In the genomic region with DNA sequence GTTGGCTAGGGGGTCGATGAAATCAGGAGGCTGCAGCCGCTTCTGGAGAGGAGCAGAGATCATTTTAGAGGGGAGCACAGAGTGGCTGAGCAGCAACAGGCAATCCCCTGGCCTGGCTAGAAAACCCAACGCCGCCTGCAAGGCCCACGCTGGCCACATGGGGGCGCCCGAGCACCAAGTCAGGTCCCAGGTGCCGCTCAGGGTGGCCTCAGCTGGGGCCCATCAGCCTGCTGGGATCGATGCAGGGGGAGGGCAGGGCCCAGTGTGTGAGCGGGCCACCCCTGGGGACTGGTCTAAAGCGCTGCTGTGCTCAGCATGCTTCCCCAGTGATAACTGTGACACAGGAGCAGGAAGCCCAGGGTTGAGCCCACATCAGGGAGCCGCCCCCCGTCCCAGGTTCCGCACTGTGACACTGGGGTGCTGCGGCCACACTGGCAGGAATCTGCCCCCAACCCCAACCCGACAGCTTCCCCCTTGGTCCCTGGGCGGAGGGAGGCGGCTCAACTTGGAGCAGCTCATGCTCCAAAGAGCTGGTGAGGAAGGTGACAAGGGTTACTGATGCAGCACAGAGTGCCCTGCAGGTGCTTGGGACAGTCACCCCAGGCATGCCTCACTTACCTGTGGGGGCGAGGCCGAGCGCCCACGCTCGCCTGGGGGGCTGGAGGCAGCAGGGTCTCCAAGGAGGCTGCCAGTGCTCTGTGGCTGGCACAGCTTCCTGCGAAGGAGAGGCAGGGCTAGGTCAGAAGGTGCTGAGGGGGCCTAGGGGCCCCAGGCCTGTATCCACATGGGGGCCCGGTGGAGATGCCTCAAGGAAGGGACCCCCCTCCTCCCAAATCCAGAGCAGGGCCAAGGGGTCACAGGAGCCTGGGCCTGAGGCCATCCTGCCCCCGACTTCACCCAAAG, we compare ENCODE assay signal across 9 cellular contexts. TPM values are rescaled to one million over a fixed set of nuclear protein-coding genes. Genes with fewer than 3 reads are reported as not detected.
DNase-seq lines count a peak whose midpoint lies in the region; ATAC-seq and TF ChIP-seq lines count a peak whose summit lies in the region.
"Had no signal": no experiment of that assay in that cellular context is flagged by ENCODE, and none has a peak within 500 bp of the region (broad histone marks: within the 10 kb centered on the region; RNA-seq: fewer than 3 reads in every experiment).

No MANE protein-coding gene starts in this region.

- H3K27me3 Mint-ChIP-seq in natural killer cell (ENCODE audit: low read depth in 2 of 2): no peaks in the 10 kb centered on the region
- no peaks in the 10 kb centered on the region for H3K27me3 Mint-ChIP-seq in stimulated activated memory B cell treated with anti-CD40 and anti-IgM and Interleukin-4, amounts not matched to agents 10 μg/mL and 1 μg/mL and 100 μg/mL, for 72 hours
- H3K27me3 Mint-ChIP-seq: activated naive CD4-positive, alpha-beta T cell treated with anti-CD3 and anti-CD28 coated beads, Interleukin-2, amount 50 U/mL, for 24 hours had no signal

- TF ChIP-seq CTCF in epithelial cell of esophagus (IDR thresholded peaks at IDR 0.05; ENCODE audit: insufficient read depth, low read depth, low read length, missing control alignments) (peak; percentile 92), natural killer cell (IDR thresholded peaks at IDR 0.05) (peak; percentile 95)

- peak overlapping the region; percentile 51 to 64 for H3K27ac Mint-ChIP-seq in natural killer cell
- H3K27ac Mint-ChIP-seq in stimulated activated memory B cell treated with anti-CD40 and anti-IgM and Interleukin-4, amounts not matched to agents 10 μg/mL and 1 μg/mL and 100 μg/mL, for 72 hours: no peak overlapping the region
- H3K27ac Mint-ChIP-seq: activated naive CD4-positive, alpha-beta T cell treated with anti-CD3 and anti-CD28 coated beads, Interleukin-2, amount 50 U/mL, for 24 hours had no signal

- peak; percentile 63 for ATAC-seq in HG03159 (IDR thresholded peaks at IDR 0.05; ENCODE audit: unreplicated experiment)
- peak; percentile 89 to 95 (median 91) for ATAC-seq in natural killer cell
- peak; percentile 91 for ATAC-seq in stimulated activated memory B cell treated with anti-CD40 and anti-IgM and Interleukin-4, amounts not matched to agents 10 μg/mL and 1 μg/mL and 100 μg/mL, for 72 hours

- H3K36me3 Mint-ChIP-seq in natural killer cell: no peaks in the 10 kb centered on the region
- H3K36me3 Mint-ChIP-seq in stimulated activated memory B cell treated with anti-CD40 and anti-IgM and Interleukin-4, amounts not matched to agents 10 μg/mL and 1 μg/mL and 100 μg/mL, for 72 hours: peaks cover 75% of the 10 kb centered on the region

- peaks cover 7 to 23% of the 10 kb centered on the region in 2 donors for H3K4me1 Mint-ChIP-seq in natural killer cell
- H3K4me1 Mint-ChIP-seq in stimulated activated memory B cell treated with anti-CD40 and anti-IgM and Interleukin-4, amounts not matched to agents 10 μg/mL and 1 μg/mL and 100 μg/mL, for 72 hours: peaks cover 12% of the 10 kb centered on the region
- H3K4me1 Mint-ChIP-seq: activated naive CD4-positive, alpha-beta T cell treated with anti-CD3 and anti-CD28 coated beads, Interleukin-2, amount 50 U/mL, for 24 hours had no signal

- no peaks in the 10 kb centered on the region for H3K9me3 Mint-ChIP-seq in natural killer cell
- no peaks in the 10 kb centered on the region for H3K9me3 Mint-ChIP-seq in stimulated activated memory B cell treated with anti-CD40 and anti-IgM and Interleukin-4, amounts not matched to agents 10 μg/mL and 1 μg/mL and 100 μg/mL, for 72 hours
- H3K9me3 Mint-ChIP-seq: activated naive CD4-positive, alpha-beta T cell treated with anti-CD3 and anti-CD28 coated beads, Interleukin-2, amount 50 U/mL, for 24 hours had no signal

- intact Hi-C loops in natural killer cell (cut with micrococcal nuclease): loop anchor here (1.0 kb wide), 1 partner anchor 396 kb away; no protein-coding TSS in a partner anchor

- no peak overlapping the region for H3K4me3 ChIP-seq in epithelial cell of esophagus (ENCODE audit: low read length)

- DNase-seq in DMS153 (lab: John Stamatoyannopoulos, UW): peak; percentile 47
- peak; percentile 58 for DNase-seq in NOMO-1 treated with DMSO at 0.1 percent for 48 hours (lab: John Stamatoyannopoulos, UW; ENCODE audit: unreplicated experiment)
- peak; percentile 89 for DNase-seq in activated CD8-positive, alpha-beta memory T cell treated with anti-CD3 and anti-CD28 coated beads, Interleukin-2, amount 50 U/mL, for 4 hours
- DNase-seq in epithelial cell of esophagus (ENCODE audit: low read depth): peak; percentile 72
- DNase-seq in natural killer cell: peak; percentile 93
- no peak for DNase-seq in epidermal melanocyte (ENCODE audit: insufficient read length, low spot score)

- peak overlapping the region; percentile 6 for H3K4me3 Mint-ChIP-seq in natural killer cell
- H3K4me3 Mint-ChIP-seq in stimulated activated memory B cell treated with anti-CD40 and anti-IgM and Interleukin-4, amounts not matched to agents 10 μg/mL and 1 μg/mL and 100 μg/mL, for 72 hours: no peak overlapping the region
- H3K4me3 Mint-ChIP-seq: activated naive CD4-positive, alpha-beta T cell treated with anti-CD3 and anti-CD28 coated beads, Interleukin-2, amount 50 U/mL, for 24 hours had no signal

RNA-seq across cellular contexts. Expression of gene ISYNA1, which starts 13.3 kb away (rescaled TPM):
- total RNA-seq in natural killer cell: 10 to 100 TPM; 39.7 to 53.6 (median 40.1) TPM

RNA-seq across cellular contexts. Expression of gene SSBP4, which starts 32.0 kb away (rescaled TPM):
- 100 to 1,000 TPM; 137 to 169 (median 158) TPM for total RNA-seq in natural killer cell

RNA-seq across cellular contexts. Expression of gene LRRC25, which starts 53.8 kb away (rescaled TPM):
- total RNA-seq in natural killer cell: 10 to 100 TPM in 2 of 3 donors, 1 to 10 TPM in 1; 3.9 to 28.2 (median 12.0) TPM
